Comparison of ENCODE assay signal across 13 cellular contexts in genomic region chr5:1641041-1641440, GRCh38.
DNase-seq lines count a peak whose midpoint lies in the region; ATAC-seq and TF ChIP-seq lines count a peak whose summit lies in the region.
"Had no signal": no experiment of that assay in that cellular context is flagged by ENCODE, and none has a peak within 500 bp of the region (broad histone marks: within the 10 kb centered on the region; RNA-seq: fewer than 3 reads in every experiment).

No MANE protein-coding gene starts in this region.

- no peak overlapping the region for H3K9ac ChIP-seq in Karpas-422 (ENCODE audit: low read length)

- H3K4me3 Mint-ChIP-seq in IgD-negative memory B cell = peak overlapping the region in 2 of 4 donors; percentile 29 to 78
- no peak overlapping the region for H3K4me3 Mint-ChIP-seq in T-helper 17 cell
- H3K4me3 Mint-ChIP-seq: dendritic cell treated with granulocyte-macrophage colony-stimulating factor and Interleukin-4, amounts not matched to agents 40 ng/mL and 50 ng/mL, for 4 days had no signal

- TF ChIP-seq CTCF in epithelial cell of proximal tubule (conservative IDR thresholded peaks at IDR 0.05; ENCODE audit: low read depth, low read length) = no peak
- no peak for TF ChIP-seq CTCF in osteoblast (IDR thresholded peaks at IDR 0.05; ENCODE audit: extremely low read depth, low read depth, low read length)

- H3K36me3 ChIP-seq in osteoblast (ENCODE audit: insufficient read depth, low read length) = no peaks in the 10 kb centered on the region
- no peaks in the 10 kb centered on the region for H3K36me3 ChIP-seq in Karpas-422 (ENCODE audit: insufficient read depth, low read length)
- H3K36me3 ChIP-seq: heart left ventricle, left lung had no signal

- peaks cover 0 to 10% (median 5%) of the 10 kb centered on the region in 3 donors for H3K4me1 Mint-ChIP-seq in IgD-negative memory B cell
- peaks cover 4% of the 10 kb centered on the region for H3K4me1 Mint-ChIP-seq in T-helper 17 cell

- no peak for ATAC-seq in T-helper 17 cell
- no peak for ATAC-seq in HG03457 (IDR thresholded peaks at IDR 0.05; ENCODE audit: unreplicated experiment)

- no peaks in the 10 kb centered on the region for H3K9me3 Mint-ChIP-seq in IgD-negative memory B cell
- H3K9me3 Mint-ChIP-seq: dendritic cell treated with granulocyte-macrophage colony-stimulating factor and Interleukin-4, amounts not matched to agents 40 ng/mL and 50 ng/mL, for 4 days; immature natural killer cell had no signal

- H3K79me2 ChIP-seq in osteoblast (ENCODE audit: insufficient read depth, low read length) (no peaks in the 10 kb centered on the region), Karpas-422 (ENCODE audit: low read length) (no peaks in the 10 kb centered on the region)

- DNase-seq in NCI-H748 (lab: John Stamatoyannopoulos, UW; ENCODE audit: unreplicated experiment) (peak; percentile 96), NCI-H748 treated with DMSO at 0.1 percent for 48 hours (lab: John Stamatoyannopoulos, UW) (no peak), epithelial cell of proximal tubule (ENCODE audit: low read depth) (no peak), osteoblast (ENCODE audit: insufficient read length, low spot score, missing footprints) (peak; percentile 56), T-helper 17 cell (no peak), Karpas-422 (no peak)

- H2AFZ ChIP-seq in osteoblast (ENCODE audit: low read length) (peak overlapping the region; percentile 77), Karpas-422 (ENCODE audit: low read length) (no peak overlapping the region)

- H3K27ac Mint-ChIP-seq in IgD-negative memory B cell (peak overlapping the region in 2 of 3 donors; percentile 61 to 82), T-helper 17 cell (no peak overlapping the region)
- H3K27ac Mint-ChIP-seq: dendritic cell treated with granulocyte-macrophage colony-stimulating factor and Interleukin-4, amounts not matched to agents 40 ng/mL and 50 ng/mL, for 4 days; immature natural killer cell had no signal

- H3K4me1 ChIP-seq in osteoblast (ENCODE audit: insufficient read depth, low read length) (no peaks in the 10 kb centered on the region), Karpas-422 (ENCODE audit: low read length) (peaks cover 7% of the 10 kb centered on the region)

- H4K20me1 ChIP-seq in osteoblast (ENCODE audit: insufficient read depth, low read length) (no peaks in the 10 kb centered on the region), Karpas-422 (ENCODE audit: insufficient read depth, low read depth, low read length) (0 out of 2 replicates have a peak, but pooled peaks cover 3% of the 10 kb centered on the region)

- H3K4me2 ChIP-seq in osteoblast (ENCODE audit: insufficient read depth, low read length) (peak overlapping the region; percentile 33), Karpas-422 (ENCODE audit: low read depth, low read length, poor library complexity, severe bottlenecking) (no peak overlapping the region)

- H3K9me2 ChIP-seq in Karpas-422 (replicated peaks; ENCODE audit: insufficient read depth, low read length) = no peaks in the 10 kb centered on the region

- H3K9me3 ChIP-seq in osteoblast (ENCODE audit: low read depth, low read length) (no peaks in the 10 kb centered on the region), T-helper 17 cell (ENCODE audit: control insufficient read depth, low read length, poor library complexity, severe bottlenecking) (no peaks in the 10 kb centered on the region), Karpas-422 (ENCODE audit: low read length) (no peaks in the 10 kb centered on the region)
- H3K9me3 ChIP-seq: heart left ventricle, left lung, mucosa of descending colon had no signal

- peaks cover 1% of the 10 kb centered on the region for H3K36me3 Mint-ChIP-seq in IgD-negative memory B cell
- no peaks in the 10 kb centered on the region for H3K36me3 Mint-ChIP-seq in T-helper 17 cell (ENCODE audit: low read depth)
- H3K36me3 Mint-ChIP-seq: immature natural killer cell had no signal

- no peak overlapping the region for H3K27ac ChIP-seq in osteoblast (ENCODE audit: low read depth, low read length)
- H3K27ac ChIP-seq in Karpas-422 (ENCODE audit: low read length) = no peak overlapping the region
- H3K27ac ChIP-seq: heart left ventricle, left lung had no signal

- peak overlapping the region; percentile 16 for H3K4me3 ChIP-seq in epithelial cell of proximal tubule (ENCODE audit: low read depth, low read length)
- H3K4me3 ChIP-seq in osteoblast (ENCODE audit: insufficient read depth, low read length) = peak overlapping the region; percentile 33
- no peak overlapping the region for H3K4me3 ChIP-seq in Karpas-422 (ENCODE audit: low read length)
- H3K4me3 ChIP-seq: heart left ventricle, left lung, mucosa of descending colon had no signal

- H3K27me3 Mint-ChIP-seq in IgD-negative memory B cell (peaks cover 20% of the 10 kb centered on the region), T-helper 17 cell (peaks cover 32% of the 10 kb centered on the region)

- H3K27me3 ChIP-seq in osteoblast (ENCODE audit: insufficient read depth, low read length) = peaks cover 22% of the 10 kb centered on the region
- H3K27me3 ChIP-seq in Karpas-422 (ENCODE audit: low read length) = no peaks in the 10 kb centered on the region

Comparison
In these comparisons a context has a peak if more than half of its experiments do, and no peak if none do; other contexts are left out.
1. DNase-seq: peak in NCI-H748 (single experiment) and osteoblast (single experiment); none in NCI-H748 treated with DMSO at 0.1 percent for 48 hours (single experiment), epithelial cell of proximal tubule (single experiment), T-helper 17 cell (0 of 3) and Karpas-422 (single experiment).